24 cellular contexts compared by ENCODE assay signal in the genomic region with DNA sequence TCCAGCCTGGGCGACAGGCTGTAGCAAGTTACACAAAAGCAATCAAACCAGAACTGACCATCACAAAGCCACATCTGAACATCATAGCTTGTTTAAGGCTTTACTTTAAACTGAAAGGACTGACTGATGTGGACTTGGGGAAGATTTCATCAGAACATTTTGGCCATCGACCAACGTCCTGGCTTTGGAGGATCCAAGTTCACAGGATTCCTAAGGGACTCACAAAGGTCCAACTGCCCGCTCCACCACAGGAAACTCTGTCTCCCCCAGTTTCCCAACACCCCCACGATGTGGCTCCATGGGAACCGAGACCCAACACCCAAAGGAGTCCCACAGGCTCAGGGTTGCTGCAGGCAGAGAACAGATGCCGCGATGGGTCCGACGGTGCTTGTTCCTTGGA. TPM values are rescaled to one million over a fixed set of nuclear protein-coding genes. Genes with fewer than 3 reads are reported as not detected.
DNase-seq lines count a peak whose midpoint lies in the region; ATAC-seq and TF ChIP-seq lines count a peak whose summit lies in the region.
"Had no signal": no experiment of that assay in that cellular context is flagged by ENCODE, and none has a peak within 500 bp of the region (broad histone marks: within the 10 kb centered on the region; RNA-seq: fewer than 3 reads in every experiment).

No MANE protein-coding gene starts in this region.

- H3K4me2 ChIP-seq in fibroblast of lung (ENCODE audit: extremely low read depth, insufficient read depth, low read length): no peak overlapping the region

- H3K27me3 Mint-ChIP-seq in activated T-cell treated with anti-CD3 and anti-CD28 coated beads, Interleukin-2, amount 50 U/mL, for 24 hours: no peaks in the 10 kb centered on the region
- H3K27me3 Mint-ChIP-seq: CD8-positive, alpha-beta memory T cell; dendritic cell treated with granulocyte-macrophage colony-stimulating factor and Interleukin-4, amounts not matched to agents 40 ng/mL and 50 ng/mL, for 4 days had no signal

- intact Hi-C loops in sciatic nerve (cut with DNase I): no loop called here

- H3K27me3 ChIP-seq in fibroblast of lung (ENCODE audit: control insufficient read depth, insufficient read depth, low read length): no peaks in the 10 kb centered on the region
- H3K27me3 ChIP-seq: heart left ventricle, suprapubic skin had no signal

- H2AFZ ChIP-seq in fibroblast of lung (ENCODE audit: low read length): no peak overlapping the region

- peaks cover 93% of the 10 kb centered on the region for H3K36me3 Mint-ChIP-seq in activated T-cell treated with anti-CD3 and anti-CD28 coated beads, Interleukin-2, amount 50 U/mL, for 24 hours (ENCODE audit: low read depth)

- peak; percentile 23 for ATAC-seq in sciatic nerve
- ATAC-seq: activated T-cell treated with anti-CD3 and anti-CD28 coated beads, Interleukin-2, amount 50 U/mL, for 4 hours; heart left ventricle had no signal

- no peaks in the 10 kb centered on the region for H3K9me3 Mint-ChIP-seq in activated T-cell treated with anti-CD3 and anti-CD28 coated beads, Interleukin-2, amount 50 U/mL, for 24 hours
- H3K9me3 Mint-ChIP-seq: activated T-cell treated with anti-CD3 and anti-CD28 coated beads, Interleukin-2, amount 50 U/mL, for 4 hours; CD8-positive, alpha-beta memory T cell; dendritic cell treated with granulocyte-macrophage colony-stimulating factor and Interleukin-4, amounts not matched to agents 40 ng/mL and 50 ng/mL, for 4 days had no signal

- H3K4me1 ChIP-seq in fibroblast of lung (ENCODE audit: control insufficient read depth, extremely low read depth, insufficient read depth, low read length): peaks cover 19% of the 10 kb centered on the region

- no peaks in the 10 kb centered on the region for H3K9me3 ChIP-seq in fibroblast of lung (ENCODE audit: control insufficient read depth, insufficient read depth, low read depth, low read length)
- H3K9me3 ChIP-seq: heart left ventricle, suprapubic skin had no signal

- H3K27ac ChIP-seq in fibroblast of lung (ENCODE audit: insufficient read depth, low read length): peak overlapping the region; percentile 55
- H3K27ac ChIP-seq: heart left ventricle, suprapubic skin had no signal

- peaks cover 81% of the 10 kb centered on the region for H3K79me2 ChIP-seq in fibroblast of lung (ENCODE audit: control insufficient read depth, insufficient read depth, low read length)

- peaks cover 19% of the 10 kb centered on the region for H3K36me3 ChIP-seq in fibroblast of lung (ENCODE audit: control insufficient read depth, insufficient read depth, low read length)

- H3K27ac Mint-ChIP-seq in activated T-cell treated with anti-CD3 and anti-CD28 coated beads, Interleukin-2, amount 50 U/mL, for 24 hours: peak overlapping the region; percentile 77
- H3K27ac Mint-ChIP-seq: dendritic cell treated with granulocyte-macrophage colony-stimulating factor and Interleukin-4, amounts not matched to agents 40 ng/mL and 50 ng/mL, for 4 days had no signal

- H3K4me1 Mint-ChIP-seq in activated T-cell treated with anti-CD3 and anti-CD28 coated beads, Interleukin-2, amount 50 U/mL, for 24 hours (ENCODE audit: low read depth): peaks cover 35% of the 10 kb centered on the region

- TF ChIP-seq CTCF in fibroblast of lung (conservative IDR thresholded peaks at IDR 0.05 in 1 of 2, IDR thresholded peaks at IDR 0.05 in 1 of 2; ENCODE audit: low read depth in 1 of 2, low read length in 2 of 2): no peak

- H3K4me3 ChIP-seq in fibroblast of lung (replicated peaks in 1 of 4; ENCODE audit: control extremely low read depth in 1 of 4, insufficient read depth in 1 of 4, low read depth in 3 of 4, low read length in 4 of 4): no peak overlapping the region
- H3K4me3 ChIP-seq: heart left ventricle, suprapubic skin had no signal

- peaks cover 1% of the 10 kb centered on the region for H4K20me1 ChIP-seq in fibroblast of lung (ENCODE audit: control insufficient read depth, extremely low read depth, insufficient read depth, low read length)

- no peak overlapping the region for H3K4me3 Mint-ChIP-seq in activated T-cell treated with anti-CD3 and anti-CD28 coated beads, Interleukin-2, amount 50 U/mL, for 24 hours
- H3K4me3 Mint-ChIP-seq: activated T-cell treated with anti-CD3 and anti-CD28 coated beads, Interleukin-2, amount 50 U/mL, for 4 hours; dendritic cell treated with granulocyte-macrophage colony-stimulating factor and Interleukin-4, amounts not matched to agents 40 ng/mL and 50 ng/mL, for 4 days had no signal

- H3K9ac ChIP-seq in fibroblast of lung (ENCODE audit: insufficient read depth, low read length): no peak overlapping the region

- DNase-seq in activated T-cell treated with anti-CD3 and anti-CD28 coated beads, Interleukin-2, amount 50 U/mL, for 24 hours: no peak
- DNase-seq in activated T-cell treated with anti-CD3 and anti-CD28 coated beads, Interleukin-2, amount 50 U/mL, for 48 hours: no peak
- no peak for DNase-seq in fibroblast of lung (ENCODE audit: low read depth in 2 of 2)
- no peak for DNase-seq in sciatic nerve (ENCODE audit: low spot score)
- DNase-seq in SW 1271 (lab: John Stamatoyannopoulos, UW): no peak
- DNase-seq in dermis blood vessel endothelial cell: no peak
- DNase-seq: 8988T; activated CD8-positive, alpha-beta memory T cell treated with anti-CD3 and anti-CD28 coated beads for 24 hours; activated naive CD4-positive, alpha-beta T cell treated with Interleukin-2 at 50 U/mL for 16 hours; activated T-cell treated with anti-CD3 and anti-CD28 coated beads, Interleukin-2, amount 50 U/mL, for 4 hours; AML-193; anterior cingulate cortex; CD8-positive, alpha-beta memory T cell; H7; heart left ventricle; left cardiac atrium; mesenchymal stem cell; NCI-H1092 treated with DMSO at 0.1 percent for 48 hours; NCI-H187 treated with DMSO at 0.1 percent for 48 hours; NCI-H526 treated with DMSO at 0.1 percent for 48 hours; small intestine; stimulated activated CD4-positive, alpha-beta T cell treated with anti-CD3 and anti-CD28 coated beads, Interleukin-1b, Interleukin-23, amount 100 ng/mL, for 48 hours had no signal

RNA-seq across cellular contexts. Expression of a gene that starts 9.3 kb away (rescaled TPM):
- total RNA-seq in fibroblast of lung (65.1 and 72.7 TPM in 2 replicates), sciatic nerve (78.5 TPM), dermis blood vessel endothelial cell (87.1 and 128 TPM in 2 replicates)
- 127 and 135 TPM in 2 replicates for polyA plus RNA-seq in fibroblast of lung
- 125 and 138 TPM in 2 replicates for polyA plus RNA-seq in fibroblast of lung (2012)
- 75.1 and 86.7 TPM in 2 replicates for polyA minus RNA-seq in fibroblast of lung (ENCODE audit: low replicate concordance)

RNA-seq across cellular contexts. Expression of a gene that starts 24.9 kb away (rescaled TPM):
- total RNA-seq in fibroblast of lung (4.9 and 5.4 TPM in 2 replicates), sciatic nerve (7.1 TPM), dermis blood vessel endothelial cell (1.7 and 2.6 TPM in 2 replicates)
- 1.3 and 1.4 TPM in 2 replicates for polyA plus RNA-seq in fibroblast of lung
- 6.7 TPM in 2 replicates for polyA plus RNA-seq in fibroblast of lung (2012)
- 2.3 TPM in 1 of 2 replicates, not detected in the other for polyA minus RNA-seq in fibroblast of lung (ENCODE audit: low replicate concordance)
- polyA plus RNA-seq: CD8-positive, alpha-beta memory T cell had no signal

RNA-seq across cellular contexts. Expression of a gene that starts 34.6 kb away (rescaled TPM):
- 0.50 and 0.77 TPM in 2 replicates for total RNA-seq in fibroblast of lung
- 1.6 and 2.0 TPM in 2 replicates for polyA plus RNA-seq in fibroblast of lung
- polyA plus RNA-seq in fibroblast of lung (2012): 6.1 and 6.2 TPM in 2 replicates
- 2.5 and 4.7 TPM in 2 replicates for polyA minus RNA-seq in fibroblast of lung (ENCODE audit: low replicate concordance)
- 2.4 TPM for total RNA-seq in sciatic nerve
- 0.68 and 1.4 TPM in 2 replicates for total RNA-seq in dermis blood vessel endothelial cell

RNA-seq across cellular contexts. Expression of a gene that starts 50.0 kb away (rescaled TPM):
- 74.3 and 77.3 TPM in 2 replicates for total RNA-seq in fibroblast of lung
- polyA plus RNA-seq in fibroblast of lung: 4.6 and 7.1 TPM in 2 replicates
- 18.3 and 20.8 TPM in 2 replicates for polyA plus RNA-seq in fibroblast of lung (2012)
- 3.3 and 11.5 TPM in 2 replicates for polyA minus RNA-seq in fibroblast of lung (ENCODE audit: low replicate concordance)
- 68.4 TPM for total RNA-seq in sciatic nerve
- total RNA-seq in dermis blood vessel endothelial cell: 49.2 and 71.0 TPM in 2 replicates

RNA-seq across cellular contexts. Expression of a gene that starts 53.4 kb away (rescaled TPM):
- total RNA-seq in fibroblast of lung: 14.4 and 18.0 TPM in 2 replicates
- polyA plus RNA-seq in fibroblast of lung: 12.5 and 19.8 TPM in 2 replicates
- 24.8 and 50.7 TPM in 2 replicates for polyA plus RNA-seq in fibroblast of lung (2012)
- polyA minus RNA-seq in fibroblast of lung (ENCODE audit: low replicate concordance): 11.7 and 12.7 TPM in 2 replicates
- total RNA-seq in sciatic nerve: 19.4 TPM
- 29.3 and 59.4 TPM in 2 replicates for total RNA-seq in dermis blood vessel endothelial cell
